8 cellular contexts compared by ENCODE assay signal in the genomic region with DNA sequence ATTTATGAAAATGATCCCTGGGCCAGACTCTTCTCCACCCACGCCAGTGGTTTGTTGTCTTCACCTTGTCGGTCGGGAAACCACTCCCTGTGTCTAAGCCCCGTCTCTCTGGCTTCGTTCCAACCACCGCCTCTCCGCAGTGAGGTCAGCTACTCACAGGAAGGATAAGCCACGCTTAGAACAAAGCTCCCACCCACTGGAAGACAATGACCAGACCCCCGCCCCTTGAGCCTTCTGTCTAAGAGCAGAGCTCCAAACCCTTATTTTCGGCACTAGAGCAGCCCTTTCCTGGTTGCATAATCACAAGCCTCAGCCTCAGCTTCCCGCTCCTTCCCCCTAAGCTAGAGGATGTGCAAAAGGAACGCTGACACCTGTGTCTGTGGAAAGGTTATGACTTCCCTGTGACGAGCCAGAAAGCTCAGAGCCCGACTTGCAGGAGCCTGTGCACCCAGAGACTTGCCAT.
DNase-seq lines count a peak whose midpoint lies in the region; ATAC-seq and TF ChIP-seq lines count a peak whose summit lies in the region.

No MANE protein-coding gene starts in this region.

- H3K9me3 Mint-ChIP-seq in activated T-helper 17 cell treated with anti-CD3 and anti-CD28 coated beads, Interleukin-2, amount 50 U/mL, for 72 hours, result no peaks in the 10 kb centered on the region

- no peaks in the 10 kb centered on the region for H3K36me3 Mint-ChIP-seq in activated T-helper 17 cell treated with anti-CD3 and anti-CD28 coated beads, Interleukin-2, amount 50 U/mL, for 72 hours (ENCODE audit: low read depth)

- DNase-seq in Daoy (ENCODE audit: low read depth), result peak; percentile 68
- DNase-seq in NCI-H2227 treated with DMSO at 0.1 percent for 48 hours (lab: John Stamatoyannopoulos, UW), result peak; percentile 61
- DNase-seq in left cardiac atrium, result peak; percentile 91
- peak; percentile 69 to 76 for DNase-seq in stimulated activated CD4-positive, alpha-beta T cell treated with anti-CD3 and anti-CD28 coated beads, Interleukin-2, amount 100 ng/mL, for 24 hours

- intact Hi-C loops in left cardiac atrium (cut with DNase I), result loop anchor here in 1 of 2 donors (5.0 kb wide), 1 partner anchor 56 kb away; no protein-coding TSS in a partner anchor

- peaks cover 18% of the 10 kb centered on the region for H3K4me1 Mint-ChIP-seq in activated T-helper 17 cell treated with anti-CD3 and anti-CD28 coated beads, Interleukin-2, amount 50 U/mL, for 72 hours

- peak overlapping the region; percentile 68 for H3K4me3 Mint-ChIP-seq in activated T-helper 17 cell treated with anti-CD3 and anti-CD28 coated beads, Interleukin-2, amount 50 U/mL, for 72 hours

- ATAC-seq in activated T-helper 17 cell treated with anti-CD3 and anti-CD28 coated beads, Interleukin-2, amount 50 U/mL, for 72 hours (replicated peaks), result peak; percentile 82
- ATAC-seq in left cardiac atrium, result peak; percentile 10 to 31
- no peak for ATAC-seq in HG02571 (IDR thresholded peaks at IDR 0.05; ENCODE audit: unreplicated experiment)
- no peak for ATAC-seq in GM21825 (IDR thresholded peaks at IDR 0.05; ENCODE audit: unreplicated experiment)
- ATAC-seq in GM18505 (IDR thresholded peaks at IDR 0.05; ENCODE audit: unreplicated experiment), result no peak

- peaks cover 17% of the 10 kb centered on the region for H3K27me3 Mint-ChIP-seq in activated T-helper 17 cell treated with anti-CD3 and anti-CD28 coated beads, Interleukin-2, amount 50 U/mL, for 72 hours

- H3K27ac Mint-ChIP-seq in activated T-helper 17 cell treated with anti-CD3 and anti-CD28 coated beads, Interleukin-2, amount 50 U/mL, for 72 hours, result peak overlapping the region; percentile 23

- TF ChIP-seq POLR2A in GM18505 (IDR thresholded peaks at IDR 0.05; ENCODE audit: borderline replicate concordance, extremely low read depth, insufficient read depth, insufficient read length), result no peak

Comparison
In these comparisons a context has a peak if more than half of its experiments do, and no peak if none do; other contexts are left out.
1. ATAC-seq: peak in activated T-helper 17 cell treated with anti-CD3 and anti-CD28 coated beads, Interleukin-2, amount 50 U/mL, for 72 hours (single experiment) and left cardiac atrium (2 of 2); none in HG02571 (single experiment), GM21825 (single experiment) and GM18505 (single experiment).
2. Peak in every context shown above with its lines, with median percentiles within 50 percentile points of each other: DNase-seq.